In genomic region chr4:118353452-118353851, GRCh38 we compare ENCODE assay signal across 8 cellular contexts. TPM values are rescaled to one million over a fixed set of nuclear protein-coding genes. Genes with fewer than 3 reads are reported as not detected.
DNase-seq lines count a peak whose midpoint lies in the region; ATAC-seq and TF ChIP-seq lines count a peak whose summit lies in the region.

No MANE protein-coding gene starts in this region.

- ATAC-seq in HG02840 (IDR thresholded peaks at IDR 0.05; ENCODE audit: low FRiP score, unreplicated experiment) (peak; percentile 3), HG02973 (IDR thresholded peaks at IDR 0.05; ENCODE audit: unreplicated experiment) (no peak), GM18498 (IDR thresholded peaks at IDR 0.05; ENCODE audit: unreplicated experiment) (no peak), HG02798 (IDR thresholded peaks at IDR 0.05; ENCODE audit: poor library complexity, unreplicated experiment) (no peak)

- TF ChIP-seq POLR2A in breast epithelium (IDR thresholded peaks at IDR 0.05): no peak

- no peak overlapping the region for H3K27ac ChIP-seq in breast epithelium

- intact Hi-C loops in breast epithelium (cut with DNase I; ENCODE audit: low total_unique reads): no loop called here

- H3K36me3 ChIP-seq in breast epithelium: no peaks in the 10 kb centered on the region

- H3K9me3 ChIP-seq in breast epithelium: no peaks in the 10 kb centered on the region

- H3K4me3 ChIP-seq in breast epithelium: peak overlapping the region in 2 of 3 donors; percentile 69 to 71

- H3K27me3 ChIP-seq in breast epithelium: peaks cover 0 to 11% of the 10 kb centered on the region in 2 donors

- H3K4me1 ChIP-seq in breast epithelium: no peaks in the 10 kb centered on the region

- no peak for TF ChIP-seq CTCF in breast epithelium (IDR thresholded peaks at IDR 0.05)

- peak; percentile 15 for DNase-seq in AG20443 (ENCODE audit: low spot score)
- DNase-seq in breast epithelium (ENCODE audit: low spot score in 2 of 2): no peak
- DNase-seq in myocyte (ENCODE audit: low read depth): peak; percentile 26
- no peak for DNase-seq in stimulated activated CD4-positive, alpha-beta T cell treated with anti-CD3 and anti-CD28 coated beads, Interleukin-2, amount 100 ng/mL, for 24 hours

RNA-seq across cellular contexts. Expression of gene PRSS12, which starts 0.6 kb away (rescaled TPM):
- total RNA-seq in breast epithelium: 1 to 10 TPM in 2 of 3 donors, under 1 TPM in 1; 0.64 to 3.6 (median 2.2) TPM
- total RNA-seq in myocyte: 1.5 and 7.3 TPM in 2 replicates
- polyA plus RNA-seq in myocyte (2012): 3.7 TPM

Comparison
In these comparisons a context has a peak if more than half of its experiments do, and no peak if none do; other contexts are left out.
1. DNase-seq: peak in AG20443 (single experiment) and myocyte (single experiment); none in breast epithelium (0 of 2) and stimulated activated CD4-positive, alpha-beta T cell treated with anti-CD3 and anti-CD28 coated beads, Interleukin-2, amount 100 ng/mL, for 24 hours (0 of 2).